In the genomic region with DNA sequence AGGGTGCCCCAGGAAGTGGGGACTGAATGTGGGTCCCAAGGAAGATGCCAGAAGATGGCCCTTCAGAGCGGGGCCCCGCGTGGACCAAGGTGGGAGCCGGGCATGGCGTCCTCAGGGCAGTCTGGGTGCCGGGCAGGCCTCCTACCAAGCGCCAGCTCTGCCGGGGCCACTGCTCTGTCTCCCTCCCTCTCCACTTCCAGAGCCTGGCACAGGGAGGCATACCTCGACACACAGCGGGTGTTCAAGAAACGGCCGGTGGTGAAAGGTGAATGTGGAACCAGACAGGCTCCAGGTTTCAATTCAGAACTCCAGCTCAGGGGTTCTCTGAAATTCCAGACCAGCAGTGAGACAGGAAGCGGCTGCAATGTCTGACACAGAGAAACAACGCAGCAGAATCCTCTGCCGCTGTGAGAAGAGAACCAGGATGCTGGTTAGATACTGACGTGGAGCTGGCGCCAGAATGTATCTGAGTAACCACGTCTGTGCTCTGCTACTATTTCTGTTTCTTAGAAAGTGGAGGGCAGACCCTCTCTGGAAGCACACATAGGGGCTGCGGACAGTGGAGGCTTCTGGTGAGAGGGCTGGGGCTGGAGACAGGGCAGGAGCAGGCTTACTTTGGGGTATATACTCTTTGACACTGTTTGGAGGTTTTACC, we compare ENCODE assay signal across 12 cellular contexts. TPM values are rescaled to one million over a fixed set of nuclear protein-coding genes. Genes with fewer than 3 reads are reported as not detected.
DNase-seq lines count a peak whose midpoint lies in the region; ATAC-seq and TF ChIP-seq lines count a peak whose summit lies in the region.
"Had no signal": no experiment of that assay in that cellular context is flagged by ENCODE, and none has a peak within 500 bp of the region (broad histone marks: within the 10 kb centered on the region; RNA-seq: fewer than 3 reads in every experiment).

No MANE protein-coding gene starts in this region.

- H3K27ac Mint-ChIP-seq in CD4-positive, CD25-positive, alpha-beta regulatory T cell, result peak overlapping the region in 2 of 3 donors; percentile 8 to 21
- H3K27ac Mint-ChIP-seq in osteocyte (ENCODE audit: unreplicated experiment), result peak overlapping the region; percentile 54
- no peak overlapping the region for H3K27ac Mint-ChIP-seq in activated T-helper 2 cell treated with anti-CD3 and anti-CD28 coated beads, Interferon-gamma antibody, Interleukin-2, Interleukin-4, amounts not matched to agents 10 μg/mL and 5 μg/mL and 100 μg/mL, durations not matched to agents 14 hours and 24 hours and 36 hours
- no peak overlapping the region for H3K27ac Mint-ChIP-seq in stimulated activated naive B cell treated with anti-CD40 and anti-IgM and Interleukin-4, amounts not matched to agents 10 μg/mL and 1 μg/mL and 100 μg/mL, for 72 hours
- H3K27ac Mint-ChIP-seq: activated naive CD8-positive, alpha-beta T cell treated with anti-CD3 and anti-CD28 coated beads for 36 hours had no signal

- ATAC-seq in CD4-positive, CD25-positive, alpha-beta regulatory T cell (ENCODE audit: low read depth in 2 of 2), result no peak
- no peak for ATAC-seq in stimulated activated naive B cell treated with anti-CD40 and anti-IgM and Interleukin-4, amounts not matched to agents 10 μg/mL and 1 μg/mL and 100 μg/mL, for 72 hours (replicated peaks)

- DNase-seq in CD4-positive, CD25-positive, alpha-beta regulatory T cell, result no peak
- DNase-seq in SK-N-MC (ENCODE audit: low read depth, low spot score) (no peak), fibroblast of the aortic adventitia (ENCODE audit: low read depth) (peak; percentile 51), osteocyte (ENCODE audit: extremely low spot score, unreplicated experiment) (no peak), activated gamma-delta T cell (lab: John Stamatoyannopoulos, UW) (no peak)
- DNase-seq in activated T-helper 2 cell treated with anti-CD3 and anti-CD28 coated beads, Interferon-gamma antibody, Interleukin-2, Interleukin-4, amounts not matched to agents 10 μg/mL and 5 μg/mL and 100 μg/mL, durations not matched to agents 14 hours and 24 hours and 36 hours (ENCODE audit: low spot score), result no peak
- no peak for DNase-seq in stimulated activated naive B cell treated with anti-CD40 and anti-IgM and Interleukin-4, amounts not matched to agents 10 μg/mL and 1 μg/mL and 100 μg/mL, for 72 hours
- no peak for DNase-seq in NK-92 treated with Interleukin-12 subunit alpha and Interleukin-12 subunit beta, amount 100 ng/mL, for 24 hours (lab: John Stamatoyannopoulos, UW)
- DNase-seq: activated naive CD8-positive, alpha-beta T cell treated with anti-CD3 and anti-CD28 coated beads for 36 hours; H9 had no signal

- peaks cover 4% of the 10 kb centered on the region for H3K27me3 Mint-ChIP-seq in CD4-positive, CD25-positive, alpha-beta regulatory T cell
- no peaks in the 10 kb centered on the region for H3K27me3 Mint-ChIP-seq in osteocyte (ENCODE audit: unreplicated experiment)
- peaks cover 15% of the 10 kb centered on the region for H3K27me3 Mint-ChIP-seq in activated T-helper 2 cell treated with anti-CD3 and anti-CD28 coated beads, Interferon-gamma antibody, Interleukin-2, Interleukin-4, amounts not matched to agents 10 μg/mL and 5 μg/mL and 100 μg/mL, durations not matched to agents 14 hours and 24 hours and 36 hours (ENCODE audit: low read depth)
- H3K27me3 Mint-ChIP-seq in stimulated activated naive B cell treated with anti-CD40 and anti-IgM and Interleukin-4, amounts not matched to agents 10 μg/mL and 1 μg/mL and 100 μg/mL, for 72 hours, result peaks cover 23 to 36% of the 10 kb centered on the region in 2 donors
- H3K27me3 Mint-ChIP-seq: activated naive CD8-positive, alpha-beta T cell treated with anti-CD3 and anti-CD28 coated beads for 36 hours had no signal

- TF ChIP-seq CTCF in fibroblast of the aortic adventitia (IDR thresholded peaks at IDR 0.05; ENCODE audit: insufficient read depth, low read length), result no peak
- TF ChIP-seq CTCF in osteocyte (IDR thresholded peaks at IDR 0.05), result no peak

- H3K4me3 Mint-ChIP-seq in CD4-positive, CD25-positive, alpha-beta regulatory T cell, result no peak overlapping the region
- no peak overlapping the region for H3K4me3 Mint-ChIP-seq in osteocyte (ENCODE audit: unreplicated experiment)
- no peak overlapping the region for H3K4me3 Mint-ChIP-seq in activated T-helper 2 cell treated with anti-CD3 and anti-CD28 coated beads, Interferon-gamma antibody, Interleukin-2, Interleukin-4, amounts not matched to agents 10 μg/mL and 5 μg/mL and 100 μg/mL, durations not matched to agents 14 hours and 24 hours and 36 hours (ENCODE audit: low read depth)
- H3K4me3 Mint-ChIP-seq in stimulated activated naive B cell treated with anti-CD40 and anti-IgM and Interleukin-4, amounts not matched to agents 10 μg/mL and 1 μg/mL and 100 μg/mL, for 72 hours, result no peak overlapping the region
- H3K4me3 Mint-ChIP-seq: activated naive CD8-positive, alpha-beta T cell treated with anti-CD3 and anti-CD28 coated beads for 36 hours; H9 had no signal

- H3K27me3 ChIP-seq in CD4-positive, CD25-positive, alpha-beta regulatory T cell (ENCODE audit: control insufficient read depth, insufficient read depth, low read length), result no peaks in the 10 kb centered on the region

- H3K4me1 Mint-ChIP-seq in CD4-positive, CD25-positive, alpha-beta regulatory T cell, result peaks cover 0 to 7% (median 0%) of the 10 kb centered on the region in 4 donors
- H3K4me1 Mint-ChIP-seq in osteocyte (ENCODE audit: unreplicated experiment), result peaks cover 39% of the 10 kb centered on the region
- peaks cover 6% of the 10 kb centered on the region for H3K4me1 Mint-ChIP-seq in activated T-helper 2 cell treated with anti-CD3 and anti-CD28 coated beads, Interferon-gamma antibody, Interleukin-2, Interleukin-4, amounts not matched to agents 10 μg/mL and 5 μg/mL and 100 μg/mL, durations not matched to agents 14 hours and 24 hours and 36 hours (ENCODE audit: low read depth)
- H3K4me1 Mint-ChIP-seq in stimulated activated naive B cell treated with anti-CD40 and anti-IgM and Interleukin-4, amounts not matched to agents 10 μg/mL and 1 μg/mL and 100 μg/mL, for 72 hours, result peaks cover 0 to 3% of the 10 kb centered on the region in 2 donors

- H3K36me3 Mint-ChIP-seq in CD4-positive, CD25-positive, alpha-beta regulatory T cell, result no peaks in the 10 kb centered on the region
- no peaks in the 10 kb centered on the region for H3K36me3 Mint-ChIP-seq in osteocyte (ENCODE audit: unreplicated experiment)
- no peaks in the 10 kb centered on the region for H3K36me3 Mint-ChIP-seq in activated T-helper 2 cell treated with anti-CD3 and anti-CD28 coated beads, Interferon-gamma antibody, Interleukin-2, Interleukin-4, amounts not matched to agents 10 μg/mL and 5 μg/mL and 100 μg/mL, durations not matched to agents 14 hours and 24 hours and 36 hours (ENCODE audit: low read depth)
- H3K36me3 Mint-ChIP-seq in stimulated activated naive B cell treated with anti-CD40 and anti-IgM and Interleukin-4, amounts not matched to agents 10 μg/mL and 1 μg/mL and 100 μg/mL, for 72 hours, result no peaks in the 10 kb centered on the region
- H3K36me3 Mint-ChIP-seq: activated naive CD8-positive, alpha-beta T cell treated with anti-CD3 and anti-CD28 coated beads for 36 hours had no signal

- intact Hi-C loops in activated T-helper 2 cell treated with anti-CD3 and anti-CD28 coated beads, Interferon-gamma antibody, Interleukin-2, Interleukin-4, amounts not matched to agents 10 μg/mL and 5 μg/mL and 100 μg/mL, durations not matched to agents 14 hours and 24 hours and 36 hours (cut with micrococcal nuclease), result no loop called here

- H3K9me3 ChIP-seq in CD4-positive, CD25-positive, alpha-beta regulatory T cell (ENCODE audit: control insufficient read depth in 2 of 2, low read length in 2 of 2), result no peaks in the 10 kb centered on the region
- no peaks in the 10 kb centered on the region for H3K9me3 ChIP-seq in SK-N-MC (ENCODE audit: low read depth, low read length)

- H3K4me1 ChIP-seq in CD4-positive, CD25-positive, alpha-beta regulatory T cell (ENCODE audit: control insufficient read depth, insufficient read depth, low read length, poor library complexity, severe bottlenecking), result no peaks in the 10 kb centered on the region

- no peak overlapping the region for H3K4me3 ChIP-seq in CD4-positive, CD25-positive, alpha-beta regulatory T cell (ENCODE audit: low read depth, low read length)
- H3K4me3 ChIP-seq in SK-N-MC, result peak overlapping the region; percentile 64
- H3K4me3 ChIP-seq in fibroblast of the aortic adventitia (ENCODE audit: low read depth, low read length), result no peak overlapping the region

- H3K9me3 Mint-ChIP-seq in CD4-positive, CD25-positive, alpha-beta regulatory T cell, result peaks cover 0 to 2% (median 0%) of the 10 kb centered on the region in 7 donors
- H3K9me3 Mint-ChIP-seq in osteocyte (ENCODE audit: unreplicated experiment), result no peaks in the 10 kb centered on the region
- H3K9me3 Mint-ChIP-seq in activated T-helper 2 cell treated with anti-CD3 and anti-CD28 coated beads, Interferon-gamma antibody, Interleukin-2, Interleukin-4, amounts not matched to agents 10 μg/mL and 5 μg/mL and 100 μg/mL, durations not matched to agents 14 hours and 24 hours and 36 hours, result no peaks in the 10 kb centered on the region
- no peaks in the 10 kb centered on the region for H3K9me3 Mint-ChIP-seq in stimulated activated naive B cell treated with anti-CD40 and anti-IgM and Interleukin-4, amounts not matched to agents 10 μg/mL and 1 μg/mL and 100 μg/mL, for 72 hours
- H3K9me3 Mint-ChIP-seq: activated naive CD8-positive, alpha-beta T cell treated with anti-CD3 and anti-CD28 coated beads for 36 hours had no signal

- H3K9ac ChIP-seq in SK-N-MC (ENCODE audit: insufficient read length), result no peak overlapping the region

- H3K27ac ChIP-seq in CD4-positive, CD25-positive, alpha-beta regulatory T cell (ENCODE audit: insufficient read depth, low read length, poor library complexity, severe bottlenecking), result no peak overlapping the region
- H3K27ac ChIP-seq in SK-N-MC, result peak overlapping the region; percentile 83; the same call in 1 of the 2 replicates

- no peaks in the 10 kb centered on the region for H3K36me3 ChIP-seq in CD4-positive, CD25-positive, alpha-beta regulatory T cell (ENCODE audit: control insufficient read depth, insufficient read depth, low read length)
- H3K36me3 ChIP-seq in SK-N-MC (ENCODE audit: insufficient read depth, low read length), result no peaks in the 10 kb centered on the region

RNA-seq across cellular contexts. Expression of gene BFSP2, which starts 12.8 kb away (rescaled TPM):
- 6.6 TPM for total RNA-seq in CD4-positive, CD25-positive, alpha-beta regulatory T cell
- 10 to 100 TPM; 19.3 to 41.1 (median 22.3) TPM for polyA plus RNA-seq in CD4-positive, CD25-positive, alpha-beta regulatory T cell
- total RNA-seq in fibroblast of the aortic adventitia (ENCODE audit: low replicate concordance) (not detected in 2 replicates), osteocyte (not detected in 2 replicates)
- total RNA-seq in activated T-helper 2 cell treated with anti-CD3 and anti-CD28 coated beads, Interferon-gamma antibody, Interleukin-2, Interleukin-4, amounts not matched to agents 10 μg/mL and 5 μg/mL and 100 μg/mL, durations not matched to agents 14 hours and 24 hours and 36 hours, result not detected in 2 replicates
- total RNA-seq: activated naive CD8-positive, alpha-beta T cell treated with anti-CD3 and anti-CD28 coated beads for 36 hours; H9; mononuclear cell had no signal
- polyA plus RNA-seq: esophagus had no signal

Comparison
In these comparisons a context has a peak if more than half of its experiments do, and no peak if none do; other contexts are left out.
1. H3K27ac Mint-ChIP-seq: peak in CD4-positive, CD25-positive, alpha-beta regulatory T cell (2 of 3) and osteocyte (single experiment); none in activated T-helper 2 cell treated with anti-CD3 and anti-CD28 coated beads, Interferon-gamma antibody, Interleukin-2, Interleukin-4, amounts not matched to agents 10 μg/mL and 5 μg/mL and 100 μg/mL, durations not matched to agents 14 hours and 24 hours and 36 hours (single experiment) and stimulated activated naive B cell treated with anti-CD40 and anti-IgM and Interleukin-4, amounts not matched to agents 10 μg/mL and 1 μg/mL and 100 μg/mL, for 72 hours (single experiment).